ENCODE assay signal across 17 cellular contexts in genomic region chr6:90894285-90895144, GRCh38.
"Had no signal": no experiment of that assay in that cellular context is flagged by ENCODE, and none has a peak within 500 bp of the region (broad histone marks: within the 10 kb centered on the region; RNA-seq: fewer than 3 reads in every experiment).

No MANE protein-coding gene starts in this region.

- H3K9me3 ChIP-seq: heart left ventricle, neutrophil, tibial nerve, upper lobe of right lung, vagina had no signal

- H3K4me3 ChIP-seq: heart left ventricle, lung, smooth muscle cell, tibial nerve, upper lobe of right lung, vagina had no signal

- ATAC-seq: esophagus mucosa; heart left ventricle; left colon; left ventricle myocardium superior; naive thymus-derived CD8-positive, alpha-beta T cell; right cardiac atrium; stimulated activated memory B cell treated with anti-CD40 and anti-IgM and Interleukin-4, amounts not matched to agents 10 μg/mL and 1 μg/mL and 100 μg/mL, for 72 hours; upper lobe of right lung had no signal

- DNase-seq: effector memory CD4-positive, alpha-beta T cell; heart left ventricle; hippocampal formation; left colon; left ventricle myocardium superior; naive thymus-derived CD8-positive, alpha-beta T cell; right cardiac atrium; stimulated activated CD4-positive, alpha-beta T cell treated with anti-CD3 and anti-CD28 coated beads, Interleukin-4, amount 100 ng/mL, for 1 hour; stimulated activated CD8-positive, alpha-beta memory T cell treated with anti-CD3 and anti-CD28 coated beads, Interleukin-4, amount 100 ng/mL, for 48 hours; upper lobe of right lung had no signal

- H3K4me1 ChIP-seq: upper lobe of right lung, vagina had no signal

- H3K27ac ChIP-seq: heart left ventricle, neutrophil, tibial nerve, upper lobe of right lung, vagina had no signal

- H3K36me3 ChIP-seq: heart left ventricle, neutrophil, tibial nerve, upper lobe of right lung, vagina had no signal

- H3K27me3 ChIP-seq: neutrophil, tibial nerve, upper lobe of right lung, vagina had no signal
